Comparison of ENCODE assay signal across 16 cellular contexts in genomic region chr17:3685174-3685812, GRCh38. TPM values are rescaled to one million over a fixed set of nuclear protein-coding genes. Genes with fewer than 3 reads are reported as not detected.
DNase-seq lines count a peak whose midpoint lies in the region; ATAC-seq, FAIRE-seq and TF ChIP-seq lines count a peak whose summit lies in the region.
"Had no signal": no experiment of that assay in that cellular context is flagged by ENCODE, and none has a peak within 500 bp of the region (broad histone marks: within the 10 kb centered on the region; RNA-seq: fewer than 3 reads in every experiment).

No MANE protein-coding gene starts in this region.

- WGBS in spleen, 5 donors, result 19 to 76% (median 52%) methylated on average over 8 to 24 of the region's 24 CpGs

- FAIRE-seq in keratinocyte (lab: Jason Lieb, UNC), result no peak
- FAIRE-seq: H54 had no signal

- peaks cover 14% of the 10 kb centered on the region; the same call in 1 of the 2 replicates for H3K36me3 ChIP-seq in BLaER1
- no peaks in the 10 kb centered on the region for H3K36me3 ChIP-seq in H7 (replicated peaks; ENCODE audit: control insufficient read depth, insufficient read depth, low read length)
- no peaks in the 10 kb centered on the region for H3K36me3 ChIP-seq in RWPE2 (ENCODE audit: low read depth)
- no peaks in the 10 kb centered on the region for H3K36me3 ChIP-seq in keratinocyte (ENCODE audit: control insufficient read depth in 2 of 2, extremely low read depth in 1 of 2, insufficient read depth in 2 of 2, low read length in 2 of 2)
- H3K36me3 ChIP-seq in spleen, result peaks cover 0 to 62% (median 11%) of the 10 kb centered on the region in 6 donors

- H3K27me3 ChIP-seq in BLaER1 (no peaks in the 10 kb centered on the region), H7 (ENCODE audit: control insufficient read depth, insufficient read depth, low read length) (no peaks in the 10 kb centered on the region), RWPE2 (ENCODE audit: insufficient read depth, poor library complexity, severe bottlenecking) (no peaks in the 10 kb centered on the region), keratinocyte (ENCODE audit: control insufficient read depth, extremely low read depth, insufficient read depth, low read length) (peaks cover 15% of the 10 kb centered on the region), spleen (replicated peaks in 1 of 7) (peaks cover 0 to 19% (median 0%) of the 10 kb centered on the region in 7 donors)
- H3K27me3 ChIP-seq: BE2C had no signal

- H3K27ac ChIP-seq in BLaER1, result peak overlapping the region; percentile 67
- no peak overlapping the region for H3K27ac ChIP-seq in RWPE2 (ENCODE audit: poor library complexity, severe bottlenecking)
- no peak overlapping the region for H3K27ac ChIP-seq in keratinocyte (ENCODE audit: control insufficient read depth, insufficient read depth, low read length)
- peak overlapping the region in 4 of 8 donors; percentile 41 to 89 (median 66) for H3K27ac ChIP-seq in spleen

- H3K4me3 ChIP-seq in BLaER1 (no peak overlapping the region), H7 (ENCODE audit: insufficient read depth, low read depth, low read length) (no peak overlapping the region), RWPE2 (ENCODE audit: severe bottlenecking) (no peak overlapping the region), keratinocyte (ENCODE audit: control insufficient read depth in 2 of 3, extremely low read depth in 1 of 3, insufficient read depth in 2 of 3, low read depth in 1 of 3, low read length in 3 of 3) (no peak overlapping the region), spleen (peak overlapping the region in 1 of 8 donors; percentile 21)

- no peak overlapping the region for H3K9ac ChIP-seq in BLaER1
- H3K9ac ChIP-seq in keratinocyte (ENCODE audit: control insufficient read depth, extremely low read depth, insufficient read depth, low read length), result no peak overlapping the region

- H3K79me2 ChIP-seq in keratinocyte (ENCODE audit: control insufficient read depth, insufficient read depth, low read length), result no peaks in the 10 kb centered on the region

- H4K20me1 ChIP-seq in BLaER1 (peaks cover 7% of the 10 kb centered on the region), keratinocyte (ENCODE audit: control insufficient read depth, extremely low read depth, insufficient read depth, low read length) (no peaks in the 10 kb centered on the region)

- intact Hi-C loops in spleen (cut with DNase I; ENCODE audit: low total_unique reads), result loop anchor here (10.0 kb wide), 1 partner anchor 50 kb away; no protein-coding TSS in a partner anchor
- intact Hi-C loops in head of caudate nucleus (cut with DNase I), result no loop called here

- DNase-seq in H7, result peak; percentile 50
- no peak for DNase-seq in RWPE2 (ENCODE audit: low spot score)
- DNase-seq in keratinocyte (ENCODE audit: low read depth, low spot score), result no peak
- DNase-seq in spleen, result no peak
- no peak for DNase-seq in occipital lobe (lab: John Stamatoyannopoulos, UW)
- no peak for DNase-seq in NCI-H2029 (lab: John Stamatoyannopoulos, UW)
- no peak for DNase-seq in head of caudate nucleus
- DNase-seq: ACHN; BE2C; CD8-positive, alpha-beta memory T cell; NCI-H187 treated with DMSO at 0.1 percent for 48 hours; NCI-H226; NCI-H526 treated with DMSO at 0.1 percent for 48 hours; SHP77 had no signal

- dilution Hi-C loops in keratinocyte (cut with MboI; ENCODE audit: extremely low pct_ligation_motif_present, low sequenced_read_pairs), result no loop called here

- TF ChIP-seq CTCF in RWPE2 (IDR thresholded peaks at IDR 0.05; ENCODE audit: poor library complexity, severe bottlenecking) (no peak), keratinocyte (optimal IDR thresholded peaks at IDR 0.05 in 1 of 3, IDR thresholded peaks at IDR 0.05 in 1 of 3, conservative IDR thresholded peaks at IDR 0.05 in 1 of 3; ENCODE audit: extremely low read depth in 1 of 3, insufficient read depth in 2 of 3, low read length in 3 of 3) (no peak), spleen (IDR thresholded peaks at IDR 0.05 in 8 of 11, conservative IDR thresholded peaks at IDR 0.05 in 3 of 11) (no peak)

- no peaks in the 10 kb centered on the region for H3K9me3 ChIP-seq in BLaER1
- H3K9me3 ChIP-seq in RWPE2 (ENCODE audit: severe bottlenecking), result no peaks in the 10 kb centered on the region
- H3K9me3 ChIP-seq in keratinocyte (ENCODE audit: control insufficient read depth, low read depth, low read length), result no peaks in the 10 kb centered on the region
- H3K9me3 ChIP-seq in spleen, result no peaks in the 10 kb centered on the region
- H3K9me3 ChIP-seq: BE2C had no signal

- peak overlapping the region; percentile 65 for H3K4me2 ChIP-seq in BLaER1
- peak overlapping the region; percentile 22 for H3K4me2 ChIP-seq in keratinocyte (ENCODE audit: control insufficient read depth, extremely low read depth, insufficient read depth, low read depth, low read length)

- peak; percentile 38; the same call in 1 of the 3 replicates for ATAC-seq in RWPE2 (ENCODE audit: low read depth)

- H3K9me1 ChIP-seq in keratinocyte (ENCODE audit: control insufficient read depth, extremely low read depth, insufficient read depth, low read length), result no peaks in the 10 kb centered on the region

- no peak for TF ChIP-seq POLR2A in spleen (IDR thresholded peaks at IDR 0.05)

- H3K4me1 ChIP-seq in BLaER1, result peaks cover 59% of the 10 kb centered on the region
- no peaks in the 10 kb centered on the region for H3K4me1 ChIP-seq in RWPE2 (ENCODE audit: insufficient read depth, poor library complexity, severe bottlenecking)
- H3K4me1 ChIP-seq in keratinocyte (ENCODE audit: control insufficient read depth, extremely low read depth, insufficient read depth, low read length), result no peaks in the 10 kb centered on the region
- H3K4me1 ChIP-seq in spleen, result peaks cover 8 to 67% (median 52%) of the 10 kb centered on the region in 6 donors
- H3K4me1 ChIP-seq: BE2C had no signal

- no peak overlapping the region for H2AFZ ChIP-seq in keratinocyte (ENCODE audit: control insufficient read depth, low read length)

RNA-seq across cellular contexts. Expression of gene P2RX5, which starts 10.7 kb away (rescaled TPM):
- 2.3 and 2.7 TPM in 2 replicates for total RNA-seq in H7 (2014; rRNA removed; shearing (Covaris generic))
- polyA plus RNA-seq in keratinocyte, result 0.43 to 0.97 TPM (median 0.63 TPM) in 3 replicates
- polyA plus RNA-seq in keratinocyte (2011; ENCODE audit: low read depth), result 0.26 TPM
- polyA plus RNA-seq in keratinocyte (2011; cell fraction: cytosol; rRNA removed), result 0.98 and 1.2 TPM in 2 replicates
- polyA plus RNA-seq in keratinocyte (2011; cell fraction: nucleus; rRNA removed), result 3.8 and 5.4 TPM in 2 replicates
- 1.0 and 1.3 TPM in 2 replicates for polyA plus RNA-seq in keratinocyte (2012; ENCODE audit: low replicate concordance)
- 1.1 to 3.4 TPM (median 1.3 TPM) in 3 replicates for polyA minus RNA-seq in keratinocyte
- 4.4 TPM for polyA minus RNA-seq in keratinocyte (2011; cell fraction: cytosol; rRNA and poly(A)+ RNA removed)
- polyA minus RNA-seq in keratinocyte (2011; cell fraction: nucleus; rRNA and poly(A)+ RNA removed), result 1.5 and 3.3 TPM in 2 replicates
- 100 to 1,000 TPM in 6 of 7 donors, 10 to 100 TPM in 1; 62.5 to 185 (median 143) TPM for total RNA-seq in spleen
- 100 to 1,000 TPM; 276 to 313 (median 280) TPM for polyA plus RNA-seq in spleen
- 10.0 TPM for total RNA-seq in occipital lobe

RNA-seq across cellular contexts. Expression of gene EMC6, which starts 16.7 kb away (rescaled TPM):
- total RNA-seq in H7 (2014; rRNA removed; shearing (Covaris generic)), result 41.6 and 48.5 TPM in 2 replicates
- 35.4 to 47.4 TPM (median 36.6 TPM) in 3 replicates for polyA plus RNA-seq in keratinocyte
- 41.4 TPM for polyA plus RNA-seq in keratinocyte (2011; ENCODE audit: low read depth)
- 26.5 and 57.1 TPM in 2 replicates for polyA plus RNA-seq in keratinocyte (2011; cell fraction: cytosol; rRNA removed)
- 15.5 and 22.9 TPM in 2 replicates for polyA plus RNA-seq in keratinocyte (2011; cell fraction: nucleus; rRNA removed)
- 45.2 and 58.0 TPM in 2 replicates for polyA plus RNA-seq in keratinocyte (2012; ENCODE audit: low replicate concordance)
- polyA minus RNA-seq in keratinocyte, result 5.1 to 9.4 TPM (median 5.2 TPM) in 3 replicates
- polyA minus RNA-seq in keratinocyte (2011; cell fraction: cytosol; rRNA and poly(A)+ RNA removed), result 42.4 TPM
- 6.1 and 10.6 TPM in 2 replicates for polyA minus RNA-seq in keratinocyte (2011; cell fraction: nucleus; rRNA and poly(A)+ RNA removed)
- total RNA-seq in spleen, result 10 to 100 TPM in 5 of 7 donors, 1 to 10 TPM in 2; 6.0 to 28.8 (median 20.0) TPM
- polyA plus RNA-seq in spleen, result 10 to 100 TPM; 49.1 to 85.3 (median 67.9) TPM
- 8.1 TPM for total RNA-seq in occipital lobe

RNA-seq across cellular contexts. Expression of gene TAX1BP3, which starts 16.9 kb away (rescaled TPM):
- total RNA-seq in H7 (2014; rRNA removed; shearing (Covaris generic)), result 116 and 122 TPM in 2 replicates
- polyA plus RNA-seq in keratinocyte (105 to 197 TPM (median 126 TPM) in 3 replicates), spleen (10 to 100 TPM; 35.2 to 65.7 (median 47.9) TPM)
- polyA plus RNA-seq in keratinocyte (2011; ENCODE audit: low read depth), result 61.1 TPM
- 211 and 254 TPM in 2 replicates for polyA plus RNA-seq in keratinocyte (2011; cell fraction: cytosol; rRNA removed)
- polyA plus RNA-seq in keratinocyte (2011; cell fraction: nucleus; rRNA removed), result 86.6 and 95.3 TPM in 2 replicates
- 148 and 244 TPM in 2 replicates for polyA plus RNA-seq in keratinocyte (2012; ENCODE audit: low replicate concordance)
- polyA minus RNA-seq in keratinocyte, result 105 to 182 TPM (median 114 TPM) in 3 replicates
- 407 TPM for polyA minus RNA-seq in keratinocyte (2011; cell fraction: cytosol; rRNA and poly(A)+ RNA removed)
- polyA minus RNA-seq in keratinocyte (2011; cell fraction: nucleus; rRNA and poly(A)+ RNA removed), result 50.0 and 54.6 TPM in 2 replicates
- total RNA-seq in spleen (10 to 100 TPM; 32.9 to 57.1 (median 53.5) TPM), occipital lobe (22.8 TPM)

RNA-seq across cellular contexts. Expression of gene HASPIN, which starts 38.4 kb away (rescaled TPM):
- 34.2 and 39.1 TPM in 2 replicates for total RNA-seq in H7 (2014; rRNA removed; shearing (Covaris generic))
- polyA plus RNA-seq in keratinocyte (0.90 to 4.7 TPM (median 3.5 TPM) in 3 replicates), spleen (1 to 10 TPM in 2 of 3 donors, under 1 TPM in 1; 0.74 to 2.5 (median 1.8) TPM)
- not detected for polyA plus RNA-seq in keratinocyte (2011; ENCODE audit: low read depth)
- polyA plus RNA-seq in keratinocyte (2011; cell fraction: cytosol; rRNA removed), result 1.4 and 2.0 TPM in 2 replicates
- polyA plus RNA-seq in keratinocyte (2011; cell fraction: nucleus; rRNA removed), result 1.4 and 1.7 TPM in 2 replicates
- 0.10 and 3.4 TPM in 2 replicates for polyA plus RNA-seq in keratinocyte (2012; ENCODE audit: low replicate concordance)
- 1.6 to 4.1 TPM (median 3.6 TPM) in 3 replicates for polyA minus RNA-seq in keratinocyte
- polyA minus RNA-seq in keratinocyte (2011; cell fraction: cytosol; rRNA and poly(A)+ RNA removed), result 2.9 TPM
- polyA minus RNA-seq in keratinocyte (2011; cell fraction: nucleus; rRNA and poly(A)+ RNA removed), result 1.7 and 2.0 TPM in 2 replicates
- total RNA-seq in spleen (1 to 10 TPM; 1.5 to 4.7 (median 2.6) TPM), occipital lobe (0.62 TPM)

RNA-seq across cellular contexts. Expression of gene CTNS, which starts 48.7 kb away (rescaled TPM):
- total RNA-seq in H7 (2014; rRNA removed; shearing (Covaris generic)), result 9.6 and 17.9 TPM in 2 replicates
- polyA plus RNA-seq in keratinocyte (7.4 to 10.3 TPM (median 10.2 TPM) in 3 replicates), spleen (1 to 10 TPM; 5.7 to 8.9 (median 5.7) TPM)
- 4.1 TPM for polyA plus RNA-seq in keratinocyte (2011; ENCODE audit: low read depth)
- polyA plus RNA-seq in keratinocyte (2011; cell fraction: cytosol; rRNA removed), result 5.6 and 6.5 TPM in 2 replicates
- polyA plus RNA-seq in keratinocyte (2011; cell fraction: nucleus; rRNA removed), result 16.0 and 21.7 TPM in 2 replicates
- 10.6 and 12.6 TPM in 2 replicates for polyA plus RNA-seq in keratinocyte (2012; ENCODE audit: low replicate concordance)
- polyA minus RNA-seq in keratinocyte, result 7.1 to 9.1 TPM (median 8.1 TPM) in 3 replicates
- 13.0 TPM for polyA minus RNA-seq in keratinocyte (2011; cell fraction: cytosol; rRNA and poly(A)+ RNA removed)
- polyA minus RNA-seq in keratinocyte (2011; cell fraction: nucleus; rRNA and poly(A)+ RNA removed), result 11.8 and 13.7 TPM in 2 replicates
- total RNA-seq in spleen (10 to 100 TPM; 11.8 to 42.5 (median 16.5) TPM), occipital lobe (7.0 TPM)
